Comparison of ENCODE assay signal across 8 cellular contexts in the genomic region with DNA sequence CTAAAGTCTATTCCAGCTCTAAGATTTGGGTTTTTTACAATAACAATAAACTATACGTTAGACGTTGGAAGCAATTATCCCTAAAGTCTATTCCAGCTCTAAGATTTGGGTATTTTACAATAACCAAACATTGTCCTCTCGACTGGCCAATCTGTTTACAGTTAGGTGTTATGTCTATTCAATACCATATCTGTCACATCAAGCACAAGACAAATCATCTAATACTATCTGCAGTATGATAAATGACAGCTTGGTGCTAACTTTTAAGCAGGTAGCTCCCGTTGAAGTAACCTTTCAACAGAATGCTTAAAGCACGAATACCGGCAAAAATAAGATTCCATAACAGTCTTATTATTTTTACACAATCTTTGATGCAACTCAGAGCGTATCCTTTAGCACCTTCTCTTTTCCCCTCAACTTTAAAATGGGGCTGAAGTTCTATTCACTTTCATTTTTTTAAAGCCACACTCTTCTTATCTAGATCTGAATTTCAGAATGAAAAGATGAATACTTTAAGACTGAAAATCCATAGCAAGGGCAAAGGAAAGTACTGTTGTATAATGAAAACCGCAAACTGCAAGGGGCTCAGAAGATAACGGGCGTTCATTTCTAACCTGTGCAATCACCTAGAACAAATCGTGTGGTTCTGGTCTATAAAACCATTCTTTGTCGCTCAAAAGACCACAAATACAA. TPM values are rescaled to one million over a fixed set of nuclear protein-coding genes. Genes with fewer than 3 reads are reported as not detected.
DNase-seq lines count a peak whose midpoint lies in the region; ATAC-seq and TF ChIP-seq lines count a peak whose summit lies in the region.

No MANE protein-coding gene starts in this region.

- H3K9me3 ChIP-seq in ascending aorta (no peaks in the 10 kb centered on the region), lower lobe of right lung (no peaks in the 10 kb centered on the region), aorta (ENCODE audit: control insufficient read depth, low read length) (no peaks in the 10 kb centered on the region)

- ATAC-seq in lower lobe of right lung (no peak), aorta (ENCODE audit: low FRiP score) (no peak), GM18868 (IDR thresholded peaks at IDR 0.05; ENCODE audit: unreplicated experiment) (no peak), HG02798 (IDR thresholded peaks at IDR 0.05; ENCODE audit: poor library complexity, unreplicated experiment) (no peak)

- H3K36me3 ChIP-seq in ACC112 (ENCODE audit: insufficient read depth, low read length) (peaks cover 7% of the 10 kb centered on the region; the same call in 1 of the 2 replicates), ascending aorta (peaks cover 0 to 5% of the 10 kb centered on the region in 2 donors), lower lobe of right lung (no peaks in the 10 kb centered on the region), aorta (ENCODE audit: control insufficient read depth in 1 of 2, insufficient read depth in 2 of 2, low read length in 1 of 2) (no peaks in the 10 kb centered on the region)

- intact Hi-C loops in ascending aorta (cut with DNase I): loop anchor here (1.0 to 5.0 kb wide), 3 partner anchors 140 to 272 kb away; partner anchors contain the start of gene TMED4
- intact Hi-C loops in lower lobe of right lung (cut with DNase I): no loop called here
- intact Hi-C loops in aorta (cut with DNase I): loop anchor here (1.0 to 10.0 kb wide), 4 partner anchors 50 to 265 kb away; partner anchors contain the start of genes PPIA (in 1 of the 2) and TMED4 (in 1 of the 2)

- peak overlapping the region; percentile 27 for H2AFZ ChIP-seq in ACC112 (ENCODE audit: low read length, unreplicated experiment)

- 0% methylated on average over 12 of the region's 12 CpGs for WGBS in aorta, 2 donors

- H3K27ac ChIP-seq in ACC112 (ENCODE audit: low read depth, low read length): peak overlapping the region; percentile 82
- peak overlapping the region; percentile 91 to 94 for H3K27ac ChIP-seq in ascending aorta
- H3K27ac ChIP-seq in lower lobe of right lung: peak overlapping the region; percentile 98
- H3K27ac ChIP-seq in aorta (ENCODE audit: low read depth in 1 of 2, low read length in 2 of 2): peak overlapping the region; percentile 72 to 96

- CTCF ChIA-PET in HEK293T (lab: Yijun Ruan, JAX): interaction anchor here (1.0 to 1.3 kb wide), 2 partner anchors 16 to 259 kb away, joined by 4 to 5 read pairs; no protein-coding TSS in a partner anchor

- H3K4me1 ChIP-seq in ACC112 (ENCODE audit: control insufficient read depth, insufficient read depth, low read length, unreplicated experiment) (peaks cover 11% of the 10 kb centered on the region), ascending aorta (peaks cover 3 to 17% of the 10 kb centered on the region in 2 donors), lower lobe of right lung (peaks cover 40% of the 10 kb centered on the region), aorta (ENCODE audit: control insufficient read depth in 1 of 2, insufficient read depth in 2 of 2, low read length in 2 of 2) (no peaks in the 10 kb centered on the region)

- peaks cover 54% of the 10 kb centered on the region for H3K79me2 ChIP-seq in ACC112 (ENCODE audit: control insufficient read depth, insufficient read depth, low read length, unreplicated experiment)

- no peak for TF ChIP-seq CTCF in ascending aorta (IDR thresholded peaks at IDR 0.05)
- TF ChIP-seq CTCF in lower lobe of right lung (IDR thresholded peaks at IDR 0.05): no peak

- H3K4me3 ChIP-seq in ACC112 (ENCODE audit: low read depth, low read length) (peak overlapping the region; percentile 88), ascending aorta (peak overlapping the region; percentile 68 to 87), lower lobe of right lung (peak overlapping the region; percentile 68), aorta (ENCODE audit: low read length in 2 of 2) (peak overlapping the region; percentile 51 to 85)

- no peaks in the 10 kb centered on the region for H3K27me3 ChIP-seq in ACC112 (ENCODE audit: insufficient read depth, low read length)
- no peaks in the 10 kb centered on the region for H3K27me3 ChIP-seq in ascending aorta
- no peaks in the 10 kb centered on the region for H3K27me3 ChIP-seq in lower lobe of right lung (ENCODE audit: low read depth)
- H3K27me3 ChIP-seq in aorta (ENCODE audit: control insufficient read depth in 1 of 2, insufficient read depth in 2 of 2, low read length in 1 of 2): no peaks in the 10 kb centered on the region

- DNase-seq in HEK293T (ENCODE audit: extremely low spot score): no peak
- DNase-seq in ascending aorta (ENCODE audit: low spot score in 2 of 2): no peak
- DNase-seq in lower lobe of right lung: no peak
- DNase-seq in aorta: no peak
- DNase-seq in UCSD-AML1 (lab: John Stamatoyannopoulos, UW; ENCODE audit: unreplicated experiment): no peak

- POLR2A ChIA-PET in HEK293T (lab: Yijun Ruan, JAX): interaction anchor here (0.9 to 4.1 kb wide), 14 partner anchors 9 to 282 kb away, joined by 3 to 39 read pairs (median 10); partner anchors contain the start of genes DDX56, OGDH, PPIA and PURB

TF ChIP-seq in HEK293T, 16 proteins besides CTCF, POLR2A, EP300 and RAD21:
- no peak for TF ChIP-seq NFRKB (IDR thresholded peaks at IDR 0.05)
- peak; percentile 51; the same call in 1 of the 2 replicates for TF ChIP-seq PKNOX1 (IDR thresholded peaks at IDR 0.05)
TF ChIP-seq in HEK293T: peak in this region for 1.

RNA-seq across cellular contexts. Expression of gene H2AZ2, which starts 0.9 kb away (rescaled TPM):
- total RNA-seq in ascending aorta (128 TPM), lower lobe of right lung (139 TPM), aorta (100 to 1,000 TPM; 129 to 139 TPM)
- 100 to 1,000 TPM in 1 of 2 donors, 10 to 100 TPM in 1; 95.1 to 102 TPM for polyA plus RNA-seq in aorta

RNA-seq across cellular contexts. Expression of gene PURB, which starts 38.4 kb away (rescaled TPM):
- total RNA-seq in ascending aorta (19.1 TPM), lower lobe of right lung (23.9 TPM), aorta (10 to 100 TPM; 26.4 to 33.9 TPM)
- polyA plus RNA-seq in aorta: 1 to 10 TPM; 7.9 to 8.8 TPM

RNA-seq across cellular contexts. Expression of gene PPIA, which starts 50.5 kb away (rescaled TPM):
- total RNA-seq in ascending aorta (945 TPM), lower lobe of right lung (964 TPM), aorta (100 to 1,000 TPM; 729 to 835 TPM)
- 1,000 to 10,000 TPM; 1,703 to 2,385 TPM for polyA plus RNA-seq in aorta
